ENCODE assay signal across 9 cellular contexts in the genomic region with DNA sequence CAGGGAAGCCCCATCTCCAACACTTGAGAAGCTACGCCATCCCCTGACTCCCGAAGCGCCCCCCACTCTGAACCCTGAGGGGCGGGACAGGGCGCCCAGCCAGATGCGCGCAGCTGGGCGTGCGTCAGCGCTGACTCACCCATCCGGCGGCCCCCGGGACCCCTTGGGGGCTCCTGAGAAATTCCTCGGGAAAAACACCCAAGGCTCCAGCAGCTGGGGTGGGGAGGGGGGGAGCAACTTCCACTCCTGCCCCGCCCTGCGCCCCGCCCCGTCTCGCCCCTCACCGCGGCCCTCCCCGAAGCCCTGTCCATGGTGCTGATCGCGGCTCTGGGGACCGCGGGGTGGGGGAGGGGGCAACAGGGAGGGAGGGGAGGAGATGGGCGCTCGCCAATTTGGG. TPM values are rescaled to one million over a fixed set of nuclear protein-coding genes. Genes with fewer than 3 reads are reported as not detected.
DNase-seq lines count a peak whose midpoint lies in the region; ATAC-seq and TF ChIP-seq lines count a peak whose summit lies in the region.
"Had no signal": no experiment of that assay in that cellular context is flagged by ENCODE, and none has a peak within 500 bp of the region (broad histone marks: within the 10 kb centered on the region; RNA-seq: fewer than 3 reads in every experiment).

No MANE protein-coding gene starts in this region.

- H2AFZ ChIP-seq in GM23338 (no peak overlapping the region), fibroblast of lung (ENCODE audit: low read length) (no peak overlapping the region), neural progenitor cell (replicated peaks) (no peak overlapping the region)

- H3K79me2 ChIP-seq in GM23338 (replicated peaks; ENCODE audit: insufficient read depth), result no peaks in the 10 kb centered on the region
- H3K79me2 ChIP-seq in fibroblast of lung (ENCODE audit: control insufficient read depth, insufficient read depth, low read length), result peaks cover 2% of the 10 kb centered on the region
- no peaks in the 10 kb centered on the region for H3K79me2 ChIP-seq in neural progenitor cell (ENCODE audit: low read depth)

- no peak overlapping the region for H3K27ac ChIP-seq in GM23338 (ENCODE audit: low read depth)
- peak overlapping the region; percentile 83 for H3K27ac ChIP-seq in fibroblast of lung (ENCODE audit: insufficient read depth, low read length)
- H3K27ac ChIP-seq in neural progenitor cell, result no peak overlapping the region
- H3K27ac ChIP-seq: HL-60 had no signal

- H3K36me3 Mint-ChIP-seq in GM23338 (ENCODE audit: low read depth) (no peaks in the 10 kb centered on the region; the same call in 2 of the 3 replicates), neural progenitor cell (no peaks in the 10 kb centered on the region), CD14-positive monocyte (peaks cover 0 to 3% of the 10 kb centered on the region in 2 donors)

- H3K9me3 ChIP-seq in fibroblast of lung (ENCODE audit: control insufficient read depth, insufficient read depth, low read depth, low read length) (no peaks in the 10 kb centered on the region), neural progenitor cell (ENCODE audit: low read depth) (no peaks in the 10 kb centered on the region)

- H3F3A ChIP-seq in GM23338 (replicated peaks; ENCODE audit: low read depth) (no peaks in the 10 kb centered on the region), neural progenitor cell (ENCODE audit: low read depth) (no peaks in the 10 kb centered on the region)

- H3K4me1 ChIP-seq in GM23338 (ENCODE audit: insufficient read depth), result no peaks in the 10 kb centered on the region
- peaks cover 16% of the 10 kb centered on the region for H3K4me1 ChIP-seq in fibroblast of lung (ENCODE audit: control insufficient read depth, extremely low read depth, insufficient read depth, low read length)
- H3K4me1 ChIP-seq in neural progenitor cell, result no peaks in the 10 kb centered on the region

- DNase-seq in GM23338 (ENCODE audit: low spot score) (peak; percentile 87), fibroblast of lung (ENCODE audit: low read depth in 2 of 2) (peak; percentile 70 to 89), neural progenitor cell (ENCODE audit: low spot score) (peak; percentile 89), CD14-positive monocyte (ENCODE audit: low spot score) (no peak), NCI-H345 treated with DMSO at 0.1 percent for 48 hours (lab: John Stamatoyannopoulos, UW; ENCODE audit: unreplicated experiment) (no peak), NOMO-1 (lab: John Stamatoyannopoulos, UW; ENCODE audit: unreplicated experiment in 2 of 2) (no peak)
- peak; percentile 3 to 14 for DNase-seq in activated CD8-positive, alpha-beta memory T cell treated with anti-CD3 and anti-CD28 coated beads for 1 hour (ENCODE audit: extremely low read depth in 1 of 2, low read depth in 1 of 2)

- H3K27me3 Mint-ChIP-seq in GM23338 (ENCODE audit: insufficient read depth, low read depth, poor library complexity), result peaks cover 30% of the 10 kb centered on the region
- H3K27me3 Mint-ChIP-seq in neural progenitor cell (ENCODE audit: insufficient read depth, low read depth), result peaks cover 44% of the 10 kb centered on the region
- H3K27me3 Mint-ChIP-seq in CD14-positive monocyte (ENCODE audit: low read depth in 3 of 3), result peaks cover 40 to 64% (median 55%) of the 10 kb centered on the region in 3 donors

- TF ChIP-seq CTCF in GM23338 (conservative IDR thresholded peaks at IDR 0.05; ENCODE audit: low read depth in 2 of 2), result no peak
- no peak for TF ChIP-seq CTCF in fibroblast of lung (conservative IDR thresholded peaks at IDR 0.05 in 1 of 2, IDR thresholded peaks at IDR 0.05 in 1 of 2; ENCODE audit: low read depth in 1 of 2, low read length in 2 of 2)
- TF ChIP-seq CTCF in neural progenitor cell (IDR thresholded peaks at IDR 0.05), result no peak
- TF ChIP-seq CTCF in CD14-positive monocyte (IDR thresholded peaks at IDR 0.05), result no peak

- H3K9me3 Mint-ChIP-seq in GM23338 (no peaks in the 10 kb centered on the region; the same call in 1 of the 3 replicates), neural progenitor cell (peaks cover 8% of the 10 kb centered on the region), CD14-positive monocyte (peaks cover 0 to 11% (median 5%) of the 10 kb centered on the region in 7 donors)

- H3K4me2 ChIP-seq in GM23338, result peak overlapping the region; percentile 80
- H3K4me2 ChIP-seq in fibroblast of lung (ENCODE audit: extremely low read depth, insufficient read depth, low read length), result peak overlapping the region; percentile 7
- H3K4me2 ChIP-seq in neural progenitor cell, result peak overlapping the region; percentile 62

- peak overlapping the region; percentile 66 for H3K4me3 Mint-ChIP-seq in GM23338
- peak overlapping the region; percentile 67 for H3K4me3 Mint-ChIP-seq in neural progenitor cell
- no peak overlapping the region for H3K4me3 Mint-ChIP-seq in CD14-positive monocyte

- H4K20me1 ChIP-seq in GM23338 (replicated peaks; ENCODE audit: insufficient read depth) (no peaks in the 10 kb centered on the region), fibroblast of lung (ENCODE audit: control insufficient read depth, extremely low read depth, insufficient read depth, low read length) (no peaks in the 10 kb centered on the region), neural progenitor cell (ENCODE audit: low read depth) (peaks cover 22% of the 10 kb centered on the region)

- no peaks in the 10 kb centered on the region for H3K9me2 ChIP-seq in GM23338 (ENCODE audit: insufficient read depth)

- ATAC-seq in GM23338, result peak; percentile 75
- ATAC-seq in GM19467 (IDR thresholded peaks at IDR 0.05; ENCODE audit: unreplicated experiment), result no peak

- intact Hi-C loops in CD14-positive monocyte (cut with micrococcal nuclease), result no loop called here

- H3K9ac ChIP-seq in fibroblast of lung (ENCODE audit: insufficient read depth, low read length) (peak overlapping the region; percentile 52), neural progenitor cell (no peak overlapping the region)

- H3K4me3 ChIP-seq in GM23338, result peak overlapping the region; percentile 56
- H3K4me3 ChIP-seq in fibroblast of lung (replicated peaks in 1 of 4; ENCODE audit: control extremely low read depth in 1 of 4, insufficient read depth in 1 of 4, low read depth in 3 of 4, low read length in 4 of 4), result peak overlapping the region in 2 of 4 experiments; percentile 64 to 65
- H3K4me3 ChIP-seq in neural progenitor cell, result no peak overlapping the region

- H3K27me3 ChIP-seq in GM23338 (ENCODE audit: insufficient read depth), result peaks cover 24% of the 10 kb centered on the region
- H3K27me3 ChIP-seq in fibroblast of lung (ENCODE audit: control insufficient read depth, insufficient read depth, low read length), result no peaks in the 10 kb centered on the region
- H3K27me3 ChIP-seq in neural progenitor cell, result peaks cover 71% of the 10 kb centered on the region

- H3K27ac Mint-ChIP-seq in GM23338 (no peak overlapping the region), neural progenitor cell (no peak overlapping the region), CD14-positive monocyte (no peak overlapping the region)

- H3K4me1 Mint-ChIP-seq in GM23338 (peaks cover 15% of the 10 kb centered on the region), neural progenitor cell (peaks cover 29% of the 10 kb centered on the region), CD14-positive monocyte (peaks cover 6% of the 10 kb centered on the region)

- H3K36me3 ChIP-seq in GM23338 (ENCODE audit: insufficient read depth) (no peaks in the 10 kb centered on the region), fibroblast of lung (ENCODE audit: control insufficient read depth, insufficient read depth, low read length) (peaks cover 2% of the 10 kb centered on the region), neural progenitor cell (no peaks in the 10 kb centered on the region)

TF ChIP-seq in GM23338, 12 proteins besides CTCF, POLR2A, EP300 and RAD21 (continues in another document):
- TF ChIP-seq ETS1 (IDR thresholded peaks at IDR 0.05), result no peak

RNA-seq across cellular contexts. Expression of gene COL5A3, which starts 1.0 kb away (rescaled TPM):
- 1.0 and 1.3 TPM in 2 replicates for total RNA-seq in GM23338 (2014; rRNA removed; shearing (Covaris generic))
- polyA plus RNA-seq in GM23338 (2016; fragmentation: Nextera tagmentation; extraction: Ambion mirVana) (0.89 and 1.2 TPM in 2 replicates), fibroblast of lung (0.56 and 33.7 TPM in 2 replicates), CD14-positive monocyte (not detected)
- total RNA-seq in fibroblast of lung (0.77 and 1.2 TPM in 2 replicates), neural progenitor cell (ENCODE audit: low replicate concordance) (0.15 TPM in 1 of 2 replicates, not detected in the other)
- 1.6 and 85.2 TPM in 2 replicates for polyA plus RNA-seq in fibroblast of lung (2012)
- polyA minus RNA-seq in fibroblast of lung (ENCODE audit: low replicate concordance), result 1.7 and 70.1 TPM in 2 replicates

RNA-seq across cellular contexts. Expression of gene RDH8, which starts 4.0 kb away (rescaled TPM):
- not detected in 2 replicates for total RNA-seq in GM23338 (2014; rRNA removed; shearing (Covaris generic))
- polyA plus RNA-seq in GM23338 (2016; fragmentation: Nextera tagmentation; extraction: Ambion mirVana) (not detected in 2 replicates), fibroblast of lung (0.06 TPM in 1 of 2 replicates, not detected in the other), CD14-positive monocyte (not detected)
- total RNA-seq in fibroblast of lung (not detected in 2 replicates), neural progenitor cell (ENCODE audit: low replicate concordance) (not detected in 2 replicates)
- polyA plus RNA-seq in fibroblast of lung (2012), result not detected in 2 replicates
- not detected in 2 replicates for polyA minus RNA-seq in fibroblast of lung (ENCODE audit: low replicate concordance)

Comparison
In these comparisons a context has a peak if more than half of its experiments do, and no peak if none do; other contexts are left out.
1. DNase-seq: peak in GM23338 (single experiment), activated CD8-positive, alpha-beta memory T cell treated with anti-CD3 and anti-CD28 coated beads for 1 hour (2 of 2), fibroblast of lung (2 of 2) and neural progenitor cell (single experiment); none in CD14-positive monocyte (single experiment), NCI-H345 treated with DMSO at 0.1 percent for 48 hours (single experiment) and NOMO-1 (0 of 2).
2. H3K4me2 ChIP-seq: peak in every context shown above with its lines; median percentile 80 in GM23338; 62 in neural progenitor cell; 7 in fibroblast of lung.
3. H3K4me3 Mint-ChIP-seq: peak in GM23338 (single experiment) and neural progenitor cell (single experiment); none in CD14-positive monocyte (0 of 2).